ENCODE assay signal across 1 cellular context in the genomic region with DNA sequence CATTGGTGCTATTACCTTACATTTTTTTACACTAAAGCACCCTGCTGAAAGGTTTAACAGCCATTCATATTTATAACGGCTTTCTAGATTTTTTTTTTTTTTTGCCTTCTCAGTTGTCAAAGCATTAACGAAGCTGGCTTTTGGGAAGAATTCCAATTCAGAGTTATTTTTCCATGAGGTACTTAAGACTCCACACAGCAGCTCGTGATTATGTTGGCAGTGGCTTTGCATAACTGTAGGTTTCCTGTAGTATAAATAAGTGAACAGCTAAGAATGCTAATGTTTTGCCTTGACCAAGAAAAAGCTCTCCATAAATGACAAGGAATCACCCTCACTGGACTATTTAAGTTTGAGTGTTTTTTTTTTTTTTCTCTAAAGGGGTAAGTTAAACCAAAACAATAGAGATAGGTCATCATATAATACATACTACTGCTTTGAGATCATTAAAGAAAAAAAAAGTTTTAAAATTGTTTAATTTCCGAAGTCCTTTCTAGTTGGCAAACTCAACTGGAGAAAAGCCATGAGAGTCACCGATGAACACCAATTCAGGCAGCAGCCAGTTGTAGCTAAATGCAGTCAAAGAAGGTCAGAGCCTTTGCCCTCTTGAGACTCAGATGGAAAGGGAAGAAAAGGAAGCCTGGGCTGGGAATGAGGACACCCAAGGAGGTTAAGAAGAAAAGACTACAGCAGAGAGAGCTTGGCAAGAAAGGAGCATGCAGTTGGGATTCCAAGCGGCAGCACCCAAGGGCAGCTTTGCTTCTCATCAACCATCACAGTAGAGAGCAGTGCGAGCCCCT.
TF ChIP-seq lines count a peak whose summit lies in the region.

No MANE protein-coding gene starts in this region.

TF ChIP-seq in IMR-90, 13 proteins besides CTCF, POLR2A, EP300 and RAD21 (continued from another document):
- no peak for TF ChIP-seq MAFK (IDR thresholded peaks at IDR 0.05; ENCODE audit: low read depth, low read length)
- TF ChIP-seq, protein P1, sequence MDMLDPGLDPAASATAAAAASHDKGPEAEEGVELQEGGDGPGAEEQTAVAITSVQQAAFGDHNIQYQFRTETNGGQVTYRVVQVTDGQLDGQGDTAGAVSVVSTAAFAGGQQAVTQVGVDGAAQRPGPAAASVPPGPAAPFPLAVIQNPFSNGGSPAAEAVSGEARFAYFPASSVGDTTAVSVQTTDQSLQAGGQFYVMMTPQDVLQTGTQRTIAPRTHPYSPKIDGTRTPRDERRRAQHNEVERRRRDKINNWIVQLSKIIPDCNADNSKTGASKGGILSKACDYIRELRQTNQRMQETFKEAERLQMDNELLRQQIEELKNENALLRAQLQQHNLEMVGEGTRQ (IDR thresholded peaks at IDR 0.05; ENCODE audit: low read depth, low read length), result peak; percentile 16; the same call in 1 of the 2 replicates
